ENCODE assay signal across 10 cellular contexts in genomic region chr18:8778386-8778785, GRCh38.
"Had no signal": no experiment of that assay in that cellular context is flagged by ENCODE, and none has a peak within 500 bp of the region (broad histone marks: within the 10 kb centered on the region; RNA-seq: fewer than 3 reads in every experiment).

No MANE protein-coding gene starts in this region.

- H3K27ac Mint-ChIP-seq: activated CD8-positive, alpha-beta T cell treated with anti-CD3 and anti-CD28 coated beads, Interleukin-2, amount 10 ng/mL, durations not matched to agents 7 days and 5 days had no signal

- ATAC-seq: activated CD8-positive, alpha-beta T cell treated with anti-CD3 and anti-CD28 coated beads, Interleukin-2, amount 10 ng/mL, durations not matched to agents 7 days and 5 days; heart right ventricle; left lung had no signal

- H3K36me3 ChIP-seq: heart right ventricle, left lung had no signal

- H3K4me3 Mint-ChIP-seq: activated CD8-positive, alpha-beta T cell treated with anti-CD3 and anti-CD28 coated beads, Interleukin-2, amount 10 ng/mL, durations not matched to agents 7 days and 5 days had no signal

- H3K4me3 ChIP-seq: heart right ventricle, left lung, stomach had no signal

- H3K27me3 ChIP-seq: heart right ventricle, left lung, stomach had no signal

- H3K9me3 ChIP-seq: heart right ventricle, left lung, stomach had no signal

- H3K4me1 ChIP-seq: heart right ventricle, left lung had no signal

- H3K27ac ChIP-seq: heart right ventricle, left lung, WERI-Rb-1 had no signal

- DNase-seq: activated CD4-positive, alpha-beta T cell treated with anti-CD3 and anti-CD28 coated beads for 4 hours; activated CD8-positive, alpha-beta memory T cell treated with anti-CD3 and anti-CD28 coated beads, Interleukin-2, amount 50 U/mL, for 48 hours; activated CD8-positive, alpha-beta T cell treated with anti-CD3 and anti-CD28 coated beads, Interleukin-2, amount 10 ng/mL, durations not matched to agents 7 days and 5 days; aorta; heart right ventricle; left lung; retina; stimulated activated CD4-positive, alpha-beta T cell treated with anti-CD3 and anti-CD28 coated beads, Interleukin-15, amount 100 ng/mL, for 24 hours; WERI-Rb-1 had no signal
